ENCODE assay signal across 1 cellular context in the genomic region with DNA sequence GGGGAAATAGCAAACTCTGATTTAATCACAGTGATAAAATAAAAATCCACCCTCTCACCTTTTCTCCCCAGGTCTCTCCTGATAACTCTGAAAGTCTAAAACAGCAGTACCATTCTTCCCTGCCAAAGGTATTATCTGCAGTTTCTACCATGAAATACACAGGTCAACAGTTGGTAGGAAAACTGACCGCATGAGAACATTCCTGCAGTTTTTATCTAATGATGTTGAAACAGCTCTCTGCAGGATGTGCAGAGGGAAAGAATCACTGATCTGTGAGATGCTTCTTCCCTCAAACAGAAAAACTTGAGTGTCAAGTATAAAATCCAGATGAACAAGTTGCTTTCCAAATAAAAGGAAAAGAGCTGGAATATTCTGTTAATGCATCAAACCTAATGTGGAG.
TF ChIP-seq lines count a peak whose summit lies in the region.

No MANE protein-coding gene starts in this region.

TF ChIP-seq in A549, 52 proteins besides CTCF, POLR2A, EP300 and RAD21 (continued from another document):
- no peak for TF ChIP-seq RARB (CRISPR knock-in tag; IDR thresholded peaks at IDR 0.05)
- TF ChIP-seq CBX8 (IDR thresholded peaks at IDR 0.05), result no peak
